Comparison of ENCODE assay signal across 8 cellular contexts in the genomic region with DNA sequence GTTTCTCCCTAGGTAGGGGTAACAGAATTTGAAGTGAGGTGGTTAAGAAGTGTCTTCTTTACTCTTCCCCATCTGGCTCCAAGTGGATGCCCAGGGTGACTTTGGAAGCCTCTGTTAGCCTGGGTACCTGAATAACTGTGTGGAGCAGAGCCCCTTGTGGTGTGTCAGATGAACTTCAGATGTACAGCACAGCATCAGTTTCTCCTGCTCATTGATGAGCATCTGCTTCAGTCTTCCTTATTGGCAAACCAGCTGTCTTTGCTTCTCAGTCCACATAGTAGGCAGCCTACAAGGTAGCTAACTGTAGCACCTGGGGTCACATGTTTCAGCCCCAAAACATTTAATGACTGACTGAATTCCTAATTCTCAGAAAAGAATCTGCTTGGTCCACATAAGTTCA. TPM values are rescaled to one million over a fixed set of nuclear protein-coding genes. Genes with fewer than 3 reads are reported as not detected.
DNase-seq lines count a peak whose midpoint lies in the region; ATAC-seq and TF ChIP-seq lines count a peak whose summit lies in the region.

No MANE protein-coding gene starts in this region.

- no peak overlapping the region for H3K4me2 ChIP-seq in osteoblast (ENCODE audit: insufficient read depth, low read length)

- H4K20me1 ChIP-seq in osteoblast (ENCODE audit: insufficient read depth, low read length) = no peaks in the 10 kb centered on the region

- DNase-seq in EL (peak; percentile 51), astrocyte of the spinal cord (ENCODE audit: low read depth, low spot score) (peak; percentile 14), osteoblast (ENCODE audit: insufficient read length, low spot score, missing footprints) (no peak), immature natural killer cell (no peak), GOT3 (lab: John Stamatoyannopoulos, UW) (no peak), midbrain (lab: John Stamatoyannopoulos, UW) (no peak)

- H2AFZ ChIP-seq in osteoblast (ENCODE audit: low read length) = no peak overlapping the region

- H3K4me1 ChIP-seq in osteoblast (ENCODE audit: insufficient read depth, low read length) = no peaks in the 10 kb centered on the region

- no peak overlapping the region for H3K4me3 Mint-ChIP-seq in immature natural killer cell

- peak; percentile 52 for ATAC-seq in GM19397 (IDR thresholded peaks at IDR 0.05; ENCODE audit: unreplicated experiment)

- no peaks in the 10 kb centered on the region for H3K9me3 Mint-ChIP-seq in immature natural killer cell

- peak; percentile 47; the same call in 1 of the 2 replicates for TF ChIP-seq CTCF in LNCAP (IDR thresholded peaks at IDR 0.05)
- peak; percentile 54 for TF ChIP-seq CTCF in astrocyte of the spinal cord (IDR thresholded peaks at IDR 0.05; ENCODE audit: low read depth, low read length)
- peak; percentile 61 for TF ChIP-seq CTCF in osteoblast (IDR thresholded peaks at IDR 0.05; ENCODE audit: extremely low read depth, low read depth, low read length)

- peaks cover 0 to 3% (median 0%) of the 10 kb centered on the region in 3 donors for H3K36me3 Mint-ChIP-seq in immature natural killer cell

- H3K9me3 ChIP-seq in osteoblast (ENCODE audit: low read depth, low read length) = no peaks in the 10 kb centered on the region

- peaks cover 0 to 6% (median 2%) of the 10 kb centered on the region in 3 donors for H3K27me3 Mint-ChIP-seq in immature natural killer cell (ENCODE audit: low read depth in 3 of 3)

- in situ Hi-C loops in astrocyte of the spinal cord (cut with HindIII; ENCODE audit: low sequenced_read_pairs) = no loop called here

- H3K79me2 ChIP-seq in osteoblast (ENCODE audit: insufficient read depth, low read length) = no peaks in the 10 kb centered on the region

- no peak overlapping the region for H3K27ac ChIP-seq in osteoblast (ENCODE audit: low read depth, low read length)

- H3K27me3 ChIP-seq in osteoblast (ENCODE audit: insufficient read depth, low read length) = no peaks in the 10 kb centered on the region

- no peaks in the 10 kb centered on the region for H3K36me3 ChIP-seq in osteoblast (ENCODE audit: insufficient read depth, low read length)

- no peak overlapping the region for H3K27ac Mint-ChIP-seq in immature natural killer cell

- no peak overlapping the region for H3K4me3 ChIP-seq in astrocyte of the spinal cord (ENCODE audit: low read depth, low read length)
- no peak overlapping the region for H3K4me3 ChIP-seq in osteoblast (ENCODE audit: insufficient read depth, low read length)

- H3K4me1 Mint-ChIP-seq in immature natural killer cell = no peaks in the 10 kb centered on the region

RNA-seq across cellular contexts. Expression of a gene that starts 56.2 kb away (rescaled TPM):
- 41.5 and 46.7 TPM in 2 replicates for total RNA-seq in osteoblast
- polyA plus RNA-seq in immature natural killer cell = under 1 TPM in 1 of 3 donors, not detected in 2; 0.55 TPM

Comparison
In these comparisons a context has a peak if more than half of its experiments do, and no peak if none do; other contexts are left out.
1. DNase-seq: peak in EL (single experiment) and astrocyte of the spinal cord (single experiment); none in osteoblast (single experiment), immature natural killer cell (0 of 3), GOT3 (single experiment) and midbrain (single experiment).
2. Peak in every context shown above with its lines, with median percentiles within 50 percentile points of each other: CTCF ChIP-seq.